In the genomic region with DNA sequence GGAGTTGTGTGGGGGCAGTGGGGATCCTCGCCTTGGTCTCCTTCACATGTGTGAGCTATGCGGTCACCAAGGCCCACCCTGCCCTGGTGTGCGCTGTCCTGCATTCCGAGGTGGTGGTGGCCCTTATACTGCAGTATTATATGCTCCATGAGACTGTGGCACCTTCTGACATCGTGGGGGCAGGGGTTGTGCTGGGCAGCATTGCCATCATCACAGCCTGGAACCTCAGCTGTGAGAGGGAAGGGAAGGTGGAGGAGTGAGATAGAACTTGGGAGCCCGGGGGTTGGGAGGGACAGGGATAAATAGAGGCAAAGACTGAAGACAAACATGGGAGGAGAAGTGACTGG, we compare ENCODE assay signal across 8 cellular contexts. TPM values are rescaled to one million over a fixed set of nuclear protein-coding genes. Genes with fewer than 3 reads are reported as not detected.
A peak's percentile ranks its signal among the peaks of the same experiment; 100 is the strongest.
DNase-seq lines count a peak whose midpoint lies in the region; ATAC-seq and TF ChIP-seq lines count a peak whose summit lies in the region.
"Not testable (repeated sequence)": the region's sequence is repeated elsewhere in the genome, so short reads cannot be mapped to it uniquely, and the experiment has no call there.

No MANE protein-coding gene starts in this region.

- peak overlapping the region; percentile 100 for H3K27ac ChIP-seq in A673 (ENCODE audit: low read depth, low read length, poor library complexity, severe bottlenecking)
- H3K27ac ChIP-seq in GM23248 = peak overlapping the region; percentile 100
- peak overlapping the region; percentile 99 for H3K27ac ChIP-seq in RWPE1
- H3K27ac ChIP-seq in right atrium auricular region = peak overlapping the region; percentile 97 to 100
- H3K27ac ChIP-seq in naive thymus-derived CD4-positive, alpha-beta T cell (ENCODE audit: low read depth, low read length) = peak overlapping the region; percentile 97
- peak overlapping the region in 20 of 21 experiments; percentile 94 to 100 (median 99) for H3K27ac ChIP-seq in skin epidermis

- not testable (repeated sequence) for H3K36me3 ChIP-seq in A673 (ENCODE audit: insufficient read depth, low read length, poor library complexity, severe bottlenecking); GM23248 (ENCODE audit: low read depth); right atrium auricular region; naive thymus-derived CD4-positive, alpha-beta T cell (ENCODE audit: control insufficient read depth in 2 of 3, insufficient read depth in 3 of 3, low read length in 3 of 3)

- H2AFZ ChIP-seq in GM23248 = not testable (repeated sequence)

- not testable (repeated sequence) for DNase-seq in A673 (ENCODE audit: low spot score); GM23248; RWPE1 (ENCODE audit: low spot score); activated naive CD4-positive, alpha-beta T cell treated with anti-CD3 and anti-CD28 coated beads for 36 hours; right atrium auricular region (ENCODE audit: low spot score); naive thymus-derived CD4-positive, alpha-beta T cell

- H3F3A ChIP-seq in GM23248 (ENCODE audit: insufficient read depth) = peaks cover 22% of the 10 kb centered on the region

- not testable (repeated sequence) for H4K20me1 ChIP-seq in GM23248 (ENCODE audit: insufficient read depth)

- not testable (repeated sequence) for ATAC-seq in naive thymus-derived CD4-positive, alpha-beta T cell

- intact Hi-C loops in A673 (cut with micrococcal nuclease; ENCODE audit: unreplicated experiment) = loop anchor here (1.0 to 10.0 kb wide), 2 partner anchors 47 to 128 kb away; a partner anchor contains a TSS
- intact Hi-C loops in activated naive CD4-positive, alpha-beta T cell treated with anti-CD3 and anti-CD28 coated beads for 36 hours (cut with micrococcal nuclease) = loop anchor here (5.0 to 10.0 kb wide), 3 partner anchors 150 to 840 kb away; a partner anchor contains a TSS
- intact Hi-C loops in dendritic cell treated with granulocyte-macrophage colony-stimulating factor and Interleukin-4, amounts not matched to agents 40 ng/mL and 50 ng/mL, for 4 days (cut with micrococcal nuclease) = loop anchor here (10.0 kb wide), 1 partner anchor 128 kb away; a partner anchor contains a TSS
- intact Hi-C loops in naive thymus-derived CD4-positive, alpha-beta T cell (cut with micrococcal nuclease) = loop anchor here (5.0 to 10.0 kb wide), 5 partner anchors 128 to 675 kb away; a partner anchor contains a TSS

- H3K4me1 ChIP-seq in A673 (ENCODE audit: insufficient read depth, low read length, poor library complexity, severe bottlenecking) (peaks cover 46% of the 10 kb centered on the region), GM23248 (ENCODE audit: insufficient read depth) (peaks cover 18% of the 10 kb centered on the region), right atrium auricular region (peaks cover 0 to 63% of the 10 kb centered on the region in 2 donors)
- H3K4me1 ChIP-seq in naive thymus-derived CD4-positive, alpha-beta T cell (ENCODE audit: control insufficient read depth in 2 of 2, insufficient read depth in 2 of 2, low read length in 2 of 2) = peaks cover 45 to 51% of the 10 kb centered on the region in 2 donors

- H3K4me3 Mint-ChIP-seq in activated naive CD4-positive, alpha-beta T cell treated with anti-CD3 and anti-CD28 coated beads for 36 hours = peak overlapping the region; percentile 93
- peak overlapping the region; percentile 97 for H3K4me3 Mint-ChIP-seq in dendritic cell treated with granulocyte-macrophage colony-stimulating factor and Interleukin-4, amounts not matched to agents 40 ng/mL and 50 ng/mL, for 4 days
- peak overlapping the region; percentile 86 to 100 (median 98) for H3K4me3 Mint-ChIP-seq in naive thymus-derived CD4-positive, alpha-beta T cell

- H3K4me1 Mint-ChIP-seq in activated naive CD4-positive, alpha-beta T cell treated with anti-CD3 and anti-CD28 coated beads for 36 hours (ENCODE audit: low read depth) = peaks cover 68% of the 10 kb centered on the region
- H3K4me1 Mint-ChIP-seq in dendritic cell treated with granulocyte-macrophage colony-stimulating factor and Interleukin-4, amounts not matched to agents 40 ng/mL and 50 ng/mL, for 4 days (ENCODE audit: low read depth) = peaks cover 75% of the 10 kb centered on the region
- H3K4me1 Mint-ChIP-seq in naive thymus-derived CD4-positive, alpha-beta T cell = peaks cover 60 to 78% (median 71%) of the 10 kb centered on the region in 7 donors

- H3K9me2 ChIP-seq in GM23248 (ENCODE audit: insufficient read depth) = not testable (repeated sequence)

- peak overlapping the region; percentile 99 for H3K9ac ChIP-seq in GM23248

- POLR2A ChIA-PET in A673 (lab: Charles Lee; ENCODE audit: low non-redundant PET); RWPE1 (lab: Yijun Ruan, JAX; ENCODE audit: low non-redundant PET): not testable (repeated sequence)
- POLR2A ChIA-PET in naive thymus-derived CD4-positive, alpha-beta T cell (lab: Charles Lee) = interaction anchor here (1.2 to 6.3 kb wide), 13 partner anchors 12 to 204 kb away, joined by 3 to 107 read pairs (median 23); a partner anchor contains a TSS

- TF ChIP-seq CTCF in A673 (conservative IDR thresholded peaks at IDR 0.05; ENCODE audit: low read depth, low read length); RWPE1 (conservative IDR thresholded peaks at IDR 0.05; ENCODE audit: low read depth); right atrium auricular region (IDR thresholded peaks at IDR 0.05): not testable (repeated sequence)

- not testable (repeated sequence) for H3K27me3 ChIP-seq in A673 (replicated peaks; ENCODE audit: insufficient read depth, low read depth, low read length, poor library complexity); GM23248 (replicated peaks; ENCODE audit: insufficient read depth); right atrium auricular region; naive thymus-derived CD4-positive, alpha-beta T cell (ENCODE audit: control insufficient read depth in 2 of 2, insufficient read depth in 2 of 2, low read length in 2 of 2)

- peaks cover 20% of the 10 kb centered on the region for H3K36me3 Mint-ChIP-seq in activated naive CD4-positive, alpha-beta T cell treated with anti-CD3 and anti-CD28 coated beads for 36 hours (ENCODE audit: low read depth)
- H3K36me3 Mint-ChIP-seq in dendritic cell treated with granulocyte-macrophage colony-stimulating factor and Interleukin-4, amounts not matched to agents 40 ng/mL and 50 ng/mL, for 4 days (ENCODE audit: low read depth) = peaks cover 42% of the 10 kb centered on the region
- H3K36me3 Mint-ChIP-seq in naive thymus-derived CD4-positive, alpha-beta T cell = peaks cover 0 to 17% (median 3%) of the 10 kb centered on the region in 5 donors

- in situ Hi-C loops in GM23248 (cut with MboI) = not testable (repeated sequence)

- H3K4me3 ChIP-seq in A673 (ENCODE audit: low read depth, low read length, poor library complexity, severe bottlenecking) (peak overlapping the region; percentile 91), GM23248 (peak overlapping the region; percentile 95), right atrium auricular region (peak overlapping the region; percentile 23 to 68), skin epidermis (peak overlapping the region in 3 of 7 experiments; percentile 59 to 79 (median 64))
- H3K4me3 ChIP-seq in naive thymus-derived CD4-positive, alpha-beta T cell (ENCODE audit: low read length) = peak overlapping the region; percentile 100

- H3K9me3 Mint-ChIP-seq in activated naive CD4-positive, alpha-beta T cell treated with anti-CD3 and anti-CD28 coated beads for 36 hours; dendritic cell treated with granulocyte-macrophage colony-stimulating factor and Interleukin-4, amounts not matched to agents 40 ng/mL and 50 ng/mL, for 4 days: not testable (repeated sequence)
- H3K9me3 Mint-ChIP-seq in naive thymus-derived CD4-positive, alpha-beta T cell = peaks cover 0 to 11% (median 0%) of the 10 kb centered on the region in 11 donors

- WGBS in GM23248 (ENCODE audit: low coverage in 1 of 2, low lambda C conversion rate in 2 of 2, missing lambda C conversion rate in 2 of 2), 2 experiments = 66 to 72% methylated on average over 5 to 6 of the region's 6 CpGs

- CTCF ChIA-PET in A673 (lab: Charles Lee); RWPE1 (lab: Yijun Ruan, JAX); activated naive CD4-positive, alpha-beta T cell treated with anti-CD3 and anti-CD28 coated beads for 36 hours (lab: Charles Lee): not testable (repeated sequence)
- CTCF ChIA-PET in naive thymus-derived CD4-positive, alpha-beta T cell (lab: Charles Lee) = interaction anchor here (5.3 kb wide), 1 partner anchor 47 kb away, joined by 34 read pairs; a partner anchor contains a TSS

- BruUV-seq in A673 (replicated peaks; lab: Mats Ljungman, UMichigan) = not testable (repeated sequence)

- peak overlapping the region; percentile 100 for H3K27ac Mint-ChIP-seq in activated naive CD4-positive, alpha-beta T cell treated with anti-CD3 and anti-CD28 coated beads for 36 hours
- peak overlapping the region; percentile 100 for H3K27ac Mint-ChIP-seq in dendritic cell treated with granulocyte-macrophage colony-stimulating factor and Interleukin-4, amounts not matched to agents 40 ng/mL and 50 ng/mL, for 4 days
- H3K27ac Mint-ChIP-seq in naive thymus-derived CD4-positive, alpha-beta T cell = peak overlapping the region; percentile 99 to 100 (median 100)

- H3K27me3 Mint-ChIP-seq in activated naive CD4-positive, alpha-beta T cell treated with anti-CD3 and anti-CD28 coated beads for 36 hours (ENCODE audit: low read depth); dendritic cell treated with granulocyte-macrophage colony-stimulating factor and Interleukin-4, amounts not matched to agents 40 ng/mL and 50 ng/mL, for 4 days; naive thymus-derived CD4-positive, alpha-beta T cell: not testable (repeated sequence)

- peaks cover 80% of the 10 kb centered on the region for H3K79me2 ChIP-seq in GM23248 (ENCODE audit: insufficient read depth)

- peak overlapping the region; percentile 93 for H3K4me2 ChIP-seq in GM23248 (ENCODE audit: unreplicated experiment)

- H3K9me3 ChIP-seq in A673 (ENCODE audit: low read depth, low read length, poor library complexity, severe bottlenecking); GM23248 (ENCODE audit: low read depth); right atrium auricular region; naive thymus-derived CD4-positive, alpha-beta T cell (ENCODE audit: control insufficient read depth in 2 of 3, low read length in 3 of 3): not testable (repeated sequence)

RNA-seq across cellular contexts. Expression of a gene that starts 1.5 kb away (rescaled TPM):
- 330 and 341 TPM in 2 replicates for total RNA-seq in A673 (2021)
- 45.9 and 46.2 TPM in 2 replicates for total RNA-seq in GM23248 (2014; rRNA removed; shearing (Covaris generic))
- 74.1 and 75.7 TPM in 2 replicates for polyA plus RNA-seq in GM23248 (2016; fragmentation: Nextera tagmentation; extraction: Ambion mirVana)
- 100 to 1,000 TPM; 204 to 205 TPM for total RNA-seq in activated naive CD4-positive, alpha-beta T cell treated with anti-CD3 and anti-CD28 coated beads for 36 hours
- 10 to 100 TPM; 28.4 to 41.2 TPM for total RNA-seq in right atrium auricular region
- total RNA-seq in naive thymus-derived CD4-positive, alpha-beta T cell = 100 to 1,000 TPM; 165 to 501 (median 225) TPM
- polyA plus RNA-seq in naive thymus-derived CD4-positive, alpha-beta T cell = 10 to 100 TPM; 43.6 to 82.4 TPM

RNA-seq across cellular contexts. Expression of a gene that starts 1.5 kb away (rescaled TPM):
- not detected in 2 replicates for total RNA-seq in A673 (2021)
- total RNA-seq in GM23248 (2014; rRNA removed; shearing (Covaris generic)) = not detected in 2 replicates
- polyA plus RNA-seq in GM23248 (2016; fragmentation: Nextera tagmentation; extraction: Ambion mirVana) = 0.14 TPM in 1 of 2 replicates, not detected in the other
- total RNA-seq in activated naive CD4-positive, alpha-beta T cell treated with anti-CD3 and anti-CD28 coated beads for 36 hours = not detected
- total RNA-seq in right atrium auricular region = not detected
- under 1 TPM in 1 of 5 experiments, not detected in 4; 0.16 TPM for total RNA-seq in naive thymus-derived CD4-positive, alpha-beta T cell
- not detected for polyA plus RNA-seq in naive thymus-derived CD4-positive, alpha-beta T cell

RNA-seq across cellular contexts. Expression of a gene that starts 3.3 kb away (rescaled TPM):
- total RNA-seq in A673 (2021) = 17.7 and 21.0 TPM in 2 replicates
- 32.9 and 35.9 TPM in 2 replicates for total RNA-seq in GM23248 (2014; rRNA removed; shearing (Covaris generic))
- polyA plus RNA-seq in GM23248 (2016; fragmentation: Nextera tagmentation; extraction: Ambion mirVana) = 17.7 and 18.2 TPM in 2 replicates
- 1 to 10 TPM; 9.2 to 9.4 TPM for total RNA-seq in activated naive CD4-positive, alpha-beta T cell treated with anti-CD3 and anti-CD28 coated beads for 36 hours
- 10 to 100 TPM; 50.5 to 67.3 TPM for total RNA-seq in right atrium auricular region
- 10 to 100 TPM; 30.3 to 89.2 (median 64.1) TPM for total RNA-seq in naive thymus-derived CD4-positive, alpha-beta T cell
- 10 to 100 TPM; 15.3 to 25.5 TPM for polyA plus RNA-seq in naive thymus-derived CD4-positive, alpha-beta T cell

RNA-seq across cellular contexts. Expression of a gene that starts 37.9 kb away (rescaled TPM):
- total RNA-seq in A673 (2021) (5.2 and 8.6 TPM in 2 replicates), right atrium auricular region (10 to 100 TPM; 15.8 to 19.0 TPM)
- 3.9 and 4.9 TPM in 2 replicates for total RNA-seq in GM23248 (2014; rRNA removed; shearing (Covaris generic))
- polyA plus RNA-seq in GM23248 (2016; fragmentation: Nextera tagmentation; extraction: Ambion mirVana) = 3.5 and 4.2 TPM in 2 replicates
- total RNA-seq in activated naive CD4-positive, alpha-beta T cell treated with anti-CD3 and anti-CD28 coated beads for 36 hours = 1 to 10 TPM; 5.1 to 5.9 TPM
- 10 to 100 TPM in 1 of 5 experiments, 1 to 10 TPM in 4; 6.0 to 14.6 (median 7.2) TPM for total RNA-seq in naive thymus-derived CD4-positive, alpha-beta T cell
- 10 to 100 TPM; 14.9 to 24.8 TPM for polyA plus RNA-seq in naive thymus-derived CD4-positive, alpha-beta T cell

RNA-seq across cellular contexts. Expression of a gene that starts 43.4 kb away (rescaled TPM):
- 18.2 and 24.6 TPM in 2 replicates for total RNA-seq in A673 (2021)
- not detected in 2 replicates for total RNA-seq in GM23248 (2014; rRNA removed; shearing (Covaris generic))
- 0.22 and 0.36 TPM in 2 replicates for polyA plus RNA-seq in GM23248 (2016; fragmentation: Nextera tagmentation; extraction: Ambion mirVana)
- total RNA-seq in activated naive CD4-positive, alpha-beta T cell treated with anti-CD3 and anti-CD28 coated beads for 36 hours = 1 to 10 TPM; 1.3 to 1.6 TPM
- 10 to 100 TPM; 18.6 to 20.9 TPM for total RNA-seq in right atrium auricular region
- 10 to 100 TPM in 1 of 5 experiments, 1 to 10 TPM in 4; 2.8 to 39.7 (median 3.4) TPM for total RNA-seq in naive thymus-derived CD4-positive, alpha-beta T cell
- under 1 TPM in 1 of 2 donors, not detected in 1; 0.09 TPM for polyA plus RNA-seq in naive thymus-derived CD4-positive, alpha-beta T cell
